Comparison of ENCODE assay signal across 15 cellular contexts in genomic region chr9:108569624-108570023, GRCh38.
DNase-seq lines count a peak whose midpoint lies in the region; ATAC-seq, FAIRE-seq and TF ChIP-seq lines count a peak whose summit lies in the region.
"Had no signal": no experiment of that assay in that cellular context is flagged by ENCODE, and none has a peak within 500 bp of the region (broad histone marks: within the 10 kb centered on the region; RNA-seq: fewer than 3 reads in every experiment).

No MANE protein-coding gene starts in this region.

- 92% methylated on average over 3 of the region's 3 CpGs; no CpG with 5 or more reads in 1 of the 2 experiments for WGBS in H1 (ENCODE audit: extremely low coverage in 1 of 2, insufficient coverage in 1 of 2, insufficient read length in 1 of 2, insufficient replicate concordance in 2 of 2, low coverage in 1 of 2, low lambda C conversion rate in 2 of 2, missing lambda C conversion rate in 1 of 2), 2 experiments

- peak; percentile 16 for DNase-seq in COLO668 (lab: John Stamatoyannopoulos, UW; ENCODE audit: unreplicated experiment)
- peak; percentile 14 for DNase-seq in NCI-H69 (lab: John Stamatoyannopoulos, UW)
- DNase-seq in H1 (ENCODE audit: low read depth in 1 of 2, low spot score in 2 of 2) = no peak
- DNase-seq in myocyte (ENCODE audit: low read depth) = peak; percentile 67
- DNase-seq in Right ventricle myocardium inferior (ENCODE audit: missing footprints) = no peak
- DNase-seq: activated CD4-positive, alpha-beta T cell treated with anti-CD3 and anti-CD28 coated beads for 36 hours; activated T-cell treated with anti-CD3 and anti-CD28 coated beads, Interleukin-2, amount 50 U/mL, for 48 hours; CD4-positive, CD25-positive, alpha-beta regulatory T cell; NCI-H1436; stimulated activated CD4-positive, alpha-beta T cell treated with anti-CD3 and anti-CD28 coated beads, Interleukin-12 subunit alpha, Interleukin-12 subunit beta, amount 100 ng/mL, for 4 hours; T-helper 1 cell had no signal

- H3K79me1 ChIP-seq in H1 (ENCODE audit: low read depth, low read length) = no peaks in the 10 kb centered on the region

- H2AFZ ChIP-seq in H1 (ENCODE audit: low read length) = no peak overlapping the region

- no peak for TF ChIP-seq CTCF in H1 (IDR thresholded peaks at IDR 0.05; ENCODE audit: control extremely low read depth in 1 of 3, insufficient read depth in 1 of 3, low read depth in 1 of 3, low read length in 3 of 3)

- H3K4me1 ChIP-seq in H1 (replicated peaks in 1 of 4; ENCODE audit: control insufficient read depth in 3 of 4, insufficient read depth in 4 of 4, low read length in 3 of 4) = no peaks in the 10 kb centered on the region

- H3K79me2 ChIP-seq in H1 (ENCODE audit: control insufficient read depth in 1 of 2, insufficient read depth in 2 of 2, low read length in 2 of 2) = no peaks in the 10 kb centered on the region

- H2BK120ac ChIP-seq in H1 (replicated peaks; ENCODE audit: low read depth, low read length) = no peak overlapping the region

- ATAC-seq in Right ventricle myocardium inferior = no peak
- no peak for ATAC-seq in GM19455 (IDR thresholded peaks at IDR 0.05; ENCODE audit: unreplicated experiment)
- ATAC-seq in GM18505 (IDR thresholded peaks at IDR 0.05; ENCODE audit: unreplicated experiment) = no peak
- no peak for ATAC-seq in HG03280 (IDR thresholded peaks at IDR 0.05; ENCODE audit: unreplicated experiment)
- ATAC-seq: activated CD4-positive, alpha-beta T cell treated with anti-CD3 and anti-CD28 coated beads for 36 hours had no signal

- H3K18ac ChIP-seq in H1 (ENCODE audit: extremely low read depth, low read length) = no peak overlapping the region

- no peak overlapping the region for H2BK15ac ChIP-seq in H1 (ENCODE audit: low read length)

- TF ChIP-seq RAD21 in H1 (IDR thresholded peaks at IDR 0.05 in 1 of 2, conservative IDR thresholded peaks at IDR 0.05 in 1 of 2; ENCODE audit: low read depth in 2 of 2, low read length in 2 of 2) = no peak

- no peak overlapping the region for H3K9ac ChIP-seq in H1 (replicated peaks in 1 of 4; ENCODE audit: extremely low read depth in 1 of 4, low read depth in 3 of 4, low read length in 3 of 4)

- no peak overlapping the region for H3K4me2 ChIP-seq in H1 (ENCODE audit: insufficient read depth in 1 of 2, low read depth in 2 of 2, low read length in 2 of 2)

- no peak overlapping the region for H2BK20ac ChIP-seq in H1 (ENCODE audit: low read length)

- no peak overlapping the region for H3K23ac ChIP-seq in H1 (ENCODE audit: insufficient read length)

- H4K91ac ChIP-seq in H1 (replicated peaks; ENCODE audit: insufficient read length, low read length) = no peak overlapping the region

- no peak overlapping the region for H3K4me3 ChIP-seq in H1 (ENCODE audit: extremely low read depth in 1 of 4, insufficient read depth in 2 of 4, low read depth in 3 of 4, low read length in 4 of 4)
- H3K4me3 ChIP-seq: cardiac muscle cell had no signal

- H2BK5ac ChIP-seq in H1 (ENCODE audit: low read depth, low read length) = no peak overlapping the region

- H4K5ac ChIP-seq in H1 (ENCODE audit: insufficient read length, low read depth, low read length) = no peak overlapping the region

- no peak overlapping the region for H3K4ac ChIP-seq in H1 (replicated peaks; ENCODE audit: insufficient read length, low read depth, low read length)

- no peak overlapping the region for H2AK5ac ChIP-seq in H1 (ENCODE audit: low read depth, low read length)

- H4K20me1 ChIP-seq in H1 (replicated peaks in 1 of 2; ENCODE audit: control insufficient read depth in 1 of 2, insufficient read depth in 2 of 2, low read length in 2 of 2) = no peaks in the 10 kb centered on the region

- CTCF ChIA-PET in H1 (lab: Charles Lee; ENCODE audit: partially characterized antibody) = interaction anchor here (0.6 to 1.8 kb wide), 9 partner anchors 8 to 1687 kb away, joined by 3 to 6 read pairs (median 4); no protein-coding TSS in a partner anchor

- H3K56ac ChIP-seq in H1 (replicated peaks; ENCODE audit: insufficient read length, low read depth, low read length) = no peak overlapping the region

- no peak for TF ChIP-seq EP300 in H1 (IDR thresholded peaks at IDR 0.05; ENCODE audit: borderline replicate concordance in 1 of 2, low read depth in 2 of 2, low read length in 2 of 2)

- H3K36me3 ChIP-seq in H1 (ENCODE audit: control insufficient read depth in 2 of 4, insufficient read depth in 4 of 4, low read length in 3 of 4) = no peaks in the 10 kb centered on the region
- H3K36me3 ChIP-seq: cardiac muscle cell had no signal

- POLR2A ChIA-PET in H1 (lab: Charles Lee; ENCODE audit: partially characterized antibody) = no interaction called here

- intact Hi-C loops in Right ventricle myocardium inferior (cut with DNase I) = loop anchor here (5.0 to 10.0 kb wide), 3 partner anchors 193 to 1087 kb away; no protein-coding TSS in a partner anchor

- no peaks in the 10 kb centered on the region for H3K23me2 ChIP-seq in H1 (ENCODE audit: low read depth, low read length)

- H3K27ac ChIP-seq in H1 (ENCODE audit: low read depth, low read length) = no peak overlapping the region
- H3K27ac ChIP-seq: cardiac muscle cell had no signal

- H3K14ac ChIP-seq in H1 (ENCODE audit: insufficient read length) = no peak overlapping the region

- H4K8ac ChIP-seq in H1 (ENCODE audit: extremely low read depth, insufficient read depth, low read length) = no peak overlapping the region

- no peak overlapping the region for H2BK12ac ChIP-seq in H1 (ENCODE audit: low read depth, low read length)

- H3K9me3 ChIP-seq in H1 (ENCODE audit: insufficient read depth in 2 of 2, low read depth in 1 of 2, low read length in 1 of 2) = no peaks in the 10 kb centered on the region

- no peak for TF ChIP-seq POLR2A in H1 (IDR thresholded peaks at IDR 0.05; ENCODE audit: control extremely low read depth in 1 of 2, low read depth in 2 of 2, low read length in 2 of 2)
- no peak for TF ChIP-seq POLR2A in GM18505 (IDR thresholded peaks at IDR 0.05; ENCODE audit: borderline replicate concordance, extremely low read depth, insufficient read depth, insufficient read length)

- no peak for FAIRE-seq in H1 (lab: Jason Lieb, UNC)

- H3K27me3 ChIP-seq in H1 (replicated peaks in 1 of 4; ENCODE audit: control insufficient read depth in 3 of 4, extremely low read depth in 1 of 4, insufficient read depth in 3 of 4, low read length in 3 of 4) = no peaks in the 10 kb centered on the region

TF ChIP-seq in H1, 55 proteins besides CTCF, POLR2A, EP300 and RAD21:
- TF ChIP-seq SIN3A (conservative IDR thresholded peaks at IDR 0.05 in 1 of 2, IDR thresholded peaks at IDR 0.05 in 1 of 2; ENCODE audit: low read depth in 1 of 2, low read length in 2 of 2) = no peak
- TF ChIP-seq YY1 (IDR thresholded peaks at IDR 0.05; ENCODE audit: low read depth, low read length) = no peak
- TF ChIP-seq MAFK (IDR thresholded peaks at IDR 0.05; ENCODE audit: low read depth, low read length) = peak; percentile 39; the same call in 1 of the 2 replicates
- peak; percentile 76; the same call in 1 of the 2 replicates for TF ChIP-seq BACH1 (IDR thresholded peaks at IDR 0.05; ENCODE audit: low read length)

Comparison
In these comparisons a context has a peak if more than half of its experiments do, and no peak if none do; other contexts are left out.
1. DNase-seq: peak in COLO668 (single experiment), NCI-H69 (single experiment) and myocyte (single experiment); none in H1 (0 of 2) and Right ventricle myocardium inferior (single experiment).